In the genomic region with DNA sequence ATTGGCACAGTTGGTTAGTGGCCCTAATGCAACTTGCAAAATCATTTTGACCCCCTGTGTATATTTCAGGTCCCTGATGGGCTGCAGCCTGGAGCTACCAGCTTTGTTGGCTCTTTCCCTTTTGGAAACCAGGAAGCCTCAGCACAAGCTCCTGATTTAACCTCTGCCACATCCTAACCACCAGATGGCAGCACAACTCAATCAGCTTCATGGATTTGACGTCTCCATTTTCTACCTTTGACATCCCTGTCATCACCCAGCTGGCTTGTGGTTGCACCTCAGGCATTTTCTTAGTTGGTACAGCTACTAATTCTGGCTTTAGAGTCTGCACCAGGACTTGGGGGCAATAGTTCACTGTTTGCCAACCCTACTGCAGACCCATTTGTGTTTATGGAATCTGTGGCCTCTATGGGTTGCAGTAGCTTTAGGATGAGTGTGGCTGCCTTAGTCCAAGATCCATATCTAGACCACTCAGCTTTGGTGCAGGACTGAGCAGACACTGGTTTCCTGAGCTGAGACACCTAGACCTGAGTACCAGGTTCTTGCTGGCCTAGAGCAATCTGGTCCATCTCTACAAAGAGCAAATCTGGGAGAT, we compare ENCODE assay signal across 9 cellular contexts.
DNase-seq lines count a peak whose midpoint lies in the region; ATAC-seq and TF ChIP-seq lines count a peak whose summit lies in the region.
"Had no signal": no experiment of that assay in that cellular context is flagged by ENCODE, and none has a peak within 500 bp of the region (broad histone marks: within the 10 kb centered on the region; RNA-seq: fewer than 3 reads in every experiment).

No MANE protein-coding gene starts in this region.

- H3K9me3 Mint-ChIP-seq in activated CD8-positive, alpha-beta memory T cell treated with anti-CD3 and anti-CD28 coated beads, Interleukin-2, amount 10 ng/mL, durations not matched to agents 7 days and 5 days (ENCODE audit: low read depth), result no peaks in the 10 kb centered on the region

- peak; percentile 47 for DNase-seq in activated CD8-positive, alpha-beta memory T cell treated with anti-CD3 and anti-CD28 coated beads, Interleukin-2, amount 10 ng/mL, durations not matched to agents 7 days and 5 days
- DNase-seq in activated CD8-positive, alpha-beta memory T cell treated with anti-CD3 and anti-CD28 coated beads, Interleukin-2, amount 50 U/mL, for 4 hours, result no peak
- peak; percentile 15 for DNase-seq in UCSD-AML1 (lab: John Stamatoyannopoulos, UW; ENCODE audit: unreplicated experiment)
- no peak for DNase-seq in left cardiac atrium
- peak; percentile 37 for DNase-seq in stimulated activated CD4-positive, alpha-beta T cell treated with anti-CD3 and anti-CD28 coated beads, Interleukin-1b, Interleukin-23, amount 100 ng/mL, for 48 hours

- no peaks in the 10 kb centered on the region for H3K4me1 Mint-ChIP-seq in activated CD8-positive, alpha-beta memory T cell treated with anti-CD3 and anti-CD28 coated beads, Interleukin-2, amount 10 ng/mL, durations not matched to agents 7 days and 5 days
- H3K4me1 Mint-ChIP-seq: central memory CD8-positive, alpha-beta T cell had no signal

- CTCF ChIA-PET in activated CD8-positive, alpha-beta memory T cell treated with anti-CD3 and anti-CD28 coated beads, Interleukin-2, amount 10 ng/mL, durations not matched to agents 7 days and 5 days (lab: Charles Lee), result interaction anchor here (0.6 to 2.0 kb wide), 13 partner anchors 9 to 187 kb away, joined by 3 to 21 read pairs (median 3); no protein-coding TSS in a partner anchor

- no peak overlapping the region for H3K4me3 Mint-ChIP-seq in activated CD8-positive, alpha-beta memory T cell treated with anti-CD3 and anti-CD28 coated beads, Interleukin-2, amount 10 ng/mL, durations not matched to agents 7 days and 5 days
- H3K4me3 Mint-ChIP-seq: central memory CD8-positive, alpha-beta T cell had no signal

- H3K27ac Mint-ChIP-seq in activated CD8-positive, alpha-beta memory T cell treated with anti-CD3 and anti-CD28 coated beads, Interleukin-2, amount 10 ng/mL, durations not matched to agents 7 days and 5 days, result no peak overlapping the region

- peak; percentile 44 for TF ChIP-seq RAD21 in Ishikawa (IDR thresholded peaks at IDR 0.05; ENCODE audit: low read depth)

- no peaks in the 10 kb centered on the region for H3K27me3 Mint-ChIP-seq in activated CD8-positive, alpha-beta memory T cell treated with anti-CD3 and anti-CD28 coated beads, Interleukin-2, amount 10 ng/mL, durations not matched to agents 7 days and 5 days
- H3K27me3 Mint-ChIP-seq: central memory CD8-positive, alpha-beta T cell had no signal

- no peak for ATAC-seq in activated CD8-positive, alpha-beta memory T cell treated with anti-CD3 and anti-CD28 coated beads, Interleukin-2, amount 10 ng/mL, durations not matched to agents 7 days and 5 days
- ATAC-seq in GM21526 (IDR thresholded peaks at IDR 0.05; ENCODE audit: low FRiP score, unreplicated experiment) (peak; percentile 55), left cardiac atrium (peak; percentile 44 to 46), HG02840 (IDR thresholded peaks at IDR 0.05; ENCODE audit: low FRiP score, unreplicated experiment) (no peak)

- intact Hi-C loops in left cardiac atrium (cut with DNase I), result loop anchor here (5.0 to 10.0 kb wide), 2 partner anchors 103 to 110 kb away; no protein-coding TSS in a partner anchor

- H3K36me3 Mint-ChIP-seq in activated CD8-positive, alpha-beta memory T cell treated with anti-CD3 and anti-CD28 coated beads, Interleukin-2, amount 10 ng/mL, durations not matched to agents 7 days and 5 days, result no peaks in the 10 kb centered on the region

- no peak for TF ChIP-seq EP300 in Ishikawa (IDR thresholded peaks at IDR 0.05; ENCODE audit: borderline replicate concordance)

TF ChIP-seq in Ishikawa, 13 proteins besides CTCF, POLR2A, EP300 and RAD21:
- TF ChIP-seq TAF1 (IDR thresholded peaks at IDR 0.05; ENCODE audit: low read depth) (no peak), ZBTB7A (IDR thresholded peaks at IDR 0.05; ENCODE audit: low read depth) (no peak), TEAD4 (IDR thresholded peaks at IDR 0.05) (no peak), TCF12 (IDR thresholded peaks at IDR 0.05; ENCODE audit: low read depth) (no peak), FOXM1 (IDR thresholded peaks at IDR 0.05; ENCODE audit: borderline replicate concordance, low read depth) (no peak), NFIC (IDR thresholded peaks at IDR 0.05) (no peak)
- TF ChIP-seq, protein P1, sequence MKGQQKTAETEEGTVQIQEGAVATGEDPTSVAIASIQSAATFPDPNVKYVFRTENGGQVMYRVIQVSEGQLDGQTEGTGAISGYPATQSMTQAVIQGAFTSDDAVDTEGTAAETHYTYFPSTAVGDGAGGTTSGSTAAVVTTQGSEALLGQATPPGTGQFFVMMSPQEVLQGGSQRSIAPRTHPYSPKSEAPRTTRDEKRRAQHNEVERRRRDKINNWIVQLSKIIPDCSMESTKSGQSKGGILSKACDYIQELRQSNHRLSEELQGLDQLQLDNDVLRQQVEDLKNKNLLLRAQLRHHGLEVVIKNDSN (IDR thresholded peaks at IDR 0.05), result no peak
- TF ChIP-seq, protein P2, sequence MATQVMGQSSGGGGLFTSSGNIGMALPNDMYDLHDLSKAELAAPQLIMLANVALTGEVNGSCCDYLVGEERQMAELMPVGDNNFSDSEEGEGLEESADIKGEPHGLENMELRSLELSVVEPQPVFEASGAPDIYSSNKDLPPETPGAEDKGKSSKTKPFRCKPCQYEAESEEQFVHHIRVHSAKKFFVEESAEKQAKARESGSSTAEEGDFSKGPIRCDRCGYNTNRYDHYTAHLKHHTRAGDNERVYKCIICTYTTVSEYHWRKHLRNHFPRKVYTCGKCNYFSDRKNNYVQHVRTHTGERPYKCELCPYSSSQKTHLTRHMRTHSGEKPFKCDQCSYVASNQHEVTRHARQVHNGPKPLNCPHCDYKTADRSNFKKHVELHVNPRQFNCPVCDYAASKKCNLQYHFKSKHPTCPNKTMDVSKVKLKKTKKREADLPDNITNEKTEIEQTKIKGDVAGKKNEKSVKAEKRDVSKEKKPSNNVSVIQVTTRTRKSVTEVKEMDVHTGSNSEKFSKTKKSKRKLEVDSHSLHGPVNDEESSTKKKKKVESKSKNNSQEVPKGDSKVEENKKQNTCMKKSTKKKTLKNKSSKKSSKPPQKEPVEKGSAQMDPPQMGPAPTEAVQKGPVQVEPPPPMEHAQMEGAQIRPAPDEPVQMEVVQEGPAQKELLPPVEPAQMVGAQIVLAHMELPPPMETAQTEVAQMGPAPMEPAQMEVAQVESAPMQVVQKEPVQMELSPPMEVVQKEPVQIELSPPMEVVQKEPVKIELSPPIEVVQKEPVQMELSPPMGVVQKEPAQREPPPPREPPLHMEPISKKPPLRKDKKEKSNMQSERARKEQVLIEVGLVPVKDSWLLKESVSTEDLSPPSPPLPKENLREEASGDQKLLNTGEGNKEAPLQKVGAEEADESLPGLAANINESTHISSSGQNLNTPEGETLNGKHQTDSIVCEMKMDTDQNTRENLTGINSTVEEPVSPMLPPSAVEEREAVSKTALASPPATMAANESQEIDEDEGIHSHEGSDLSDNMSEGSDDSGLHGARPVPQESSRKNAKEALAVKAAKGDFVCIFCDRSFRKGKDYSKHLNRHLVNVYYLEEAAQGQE (IDR thresholded peaks at IDR 0.05; ENCODE audit: low read depth), result no peak

Comparison
In these comparisons a context has a peak if more than half of its experiments do, and no peak if none do; other contexts are left out.
1. DNase-seq: peak in activated CD8-positive, alpha-beta memory T cell treated with anti-CD3 and anti-CD28 coated beads, Interleukin-2, amount 10 ng/mL, durations not matched to agents 7 days and 5 days (single experiment), UCSD-AML1 (single experiment) and stimulated activated CD4-positive, alpha-beta T cell treated with anti-CD3 and anti-CD28 coated beads, Interleukin-1b, Interleukin-23, amount 100 ng/mL, for 48 hours (single experiment); none in activated CD8-positive, alpha-beta memory T cell treated with anti-CD3 and anti-CD28 coated beads, Interleukin-2, amount 50 U/mL, for 4 hours (single experiment) and left cardiac atrium (single experiment).
2. ATAC-seq: peak in GM21526 (single experiment) and left cardiac atrium (2 of 2); none in activated CD8-positive, alpha-beta memory T cell treated with anti-CD3 and anti-CD28 coated beads, Interleukin-2, amount 10 ng/mL, durations not matched to agents 7 days and 5 days (single experiment) and HG02840 (single experiment).